23 cellular contexts compared by ENCODE assay signal in genomic region chr12:68435816-68436215, GRCh38.
DNase-seq lines count a peak whose midpoint lies in the region; ATAC-seq and TF ChIP-seq lines count a peak whose summit lies in the region.
"Had no signal": no experiment of that assay in that cellular context is flagged by ENCODE, and none has a peak within 500 bp of the region (broad histone marks: within the 10 kb centered on the region; RNA-seq: fewer than 3 reads in every experiment).

No MANE protein-coding gene starts in this region.

- ATAC-seq in RWPE2 (ENCODE audit: low read depth) (0 out of 3 replicates have a peak, but pooled peaks have one; percentile 25), upper lobe of left lung (ENCODE audit: low FRiP score in 2 of 2) (no peak)
- ATAC-seq: left lobe of liver had no signal

- no peak overlapping the region for H3K4me3 ChIP-seq in RWPE2 (ENCODE audit: severe bottlenecking)
- no peak overlapping the region for H3K4me3 ChIP-seq in epithelial cell of proximal tubule (ENCODE audit: low read depth, low read length)
- no peak overlapping the region for H3K4me3 ChIP-seq in muscle layer of duodenum (ENCODE audit: low read depth in 1 of 2, low read length in 2 of 2)
- H3K4me3 ChIP-seq in upper lobe of left lung, result no peak overlapping the region
- H3K4me3 ChIP-seq: esophagus squamous epithelium, sigmoid colon had no signal

- H3K4me1 ChIP-seq in RWPE2 (ENCODE audit: insufficient read depth, poor library complexity, severe bottlenecking) (no peaks in the 10 kb centered on the region), muscle layer of duodenum (ENCODE audit: control insufficient read depth in 1 of 2, insufficient read depth in 2 of 2, low read length in 2 of 2) (no peaks in the 10 kb centered on the region), upper lobe of left lung (no peaks in the 10 kb centered on the region)
- H3K4me1 ChIP-seq: esophagus squamous epithelium had no signal

- 73 to 78% methylated on average over 2 of the region's 2 CpGs for WGBS in upper lobe of left lung, 2 donors

- DNase-seq in ELR (ENCODE audit: low read depth) (peak; percentile 23), RWPE2 (ENCODE audit: low spot score) (no peak), epithelial cell of proximal tubule (ENCODE audit: low read depth) (peak; percentile 29), NCI-H2107 treated with DMSO at 0.1 percent for 48 hours (lab: John Stamatoyannopoulos, UW; ENCODE audit: unreplicated experiment) (no peak), upper lobe of left lung (no peak), NCI-H1417 (lab: John Stamatoyannopoulos, UW) (no peak), iPS-NIHi7 (ENCODE audit: extremely low spot score) (no peak)
- DNase-seq: ACHN; activated CD4-positive, alpha-beta T cell treated with anti-CD3 and anti-CD28 coated beads for 1 hour; activated T-cell treated with anti-CD3 and anti-CD28 coated beads, Interleukin-2, amount 50 U/mL, for 24 hours; DMS 273 treated with DMSO at 0.1 percent for 48 hours; effector CD8-positive, alpha-beta T cell; esophagus squamous epithelium; H9; NCI-H2171 treated with DMSO at 0.1 percent for 48 hours; NCI-H748 treated with DMSO at 0.1 percent for 48 hours; nephron progenitor cell; SHP77 treated with DMSO at 0.1 percent for 48 hours; sigmoid colon; substantia nigra had no signal

- TF ChIP-seq EP300 in upper lobe of left lung (IDR thresholded peaks at IDR 0.05), result no peak

- no peak for TF ChIP-seq CTCF in RWPE2 (IDR thresholded peaks at IDR 0.05; ENCODE audit: poor library complexity, severe bottlenecking)
- TF ChIP-seq CTCF in epithelial cell of proximal tubule (conservative IDR thresholded peaks at IDR 0.05; ENCODE audit: low read depth, low read length), result no peak
- TF ChIP-seq CTCF in upper lobe of left lung (IDR thresholded peaks at IDR 0.05), result no peak

- H3K36me3 ChIP-seq in RWPE2 (ENCODE audit: low read depth) (no peaks in the 10 kb centered on the region), muscle layer of duodenum (ENCODE audit: control insufficient read depth in 1 of 2, insufficient read depth in 2 of 2, low read length in 2 of 2) (no peaks in the 10 kb centered on the region), upper lobe of left lung (no peaks in the 10 kb centered on the region)
- H3K36me3 ChIP-seq: esophagus squamous epithelium, sigmoid colon had no signal

- H3K9me3 ChIP-seq in RWPE2 (ENCODE audit: severe bottlenecking) (no peaks in the 10 kb centered on the region), muscle layer of duodenum (ENCODE audit: control insufficient read depth in 1 of 2, low read length in 2 of 2) (no peaks in the 10 kb centered on the region), upper lobe of left lung (no peaks in the 10 kb centered on the region)

- H3K27ac ChIP-seq in RWPE2 (ENCODE audit: poor library complexity, severe bottlenecking) (no peak overlapping the region), muscle layer of duodenum (ENCODE audit: low read length) (peak overlapping the region; percentile 53), upper lobe of left lung (no peak overlapping the region)
- H3K27ac ChIP-seq: esophagus squamous epithelium, parathyroid adenoma had no signal

- TF ChIP-seq POLR2A in upper lobe of left lung (IDR thresholded peaks at IDR 0.05), result no peak

- H3K27me3 ChIP-seq in RWPE2 (ENCODE audit: insufficient read depth, poor library complexity, severe bottlenecking) (no peaks in the 10 kb centered on the region), muscle layer of duodenum (ENCODE audit: low read depth, low read length) (no peaks in the 10 kb centered on the region), upper lobe of left lung (no peaks in the 10 kb centered on the region)
- H3K27me3 ChIP-seq: esophagus squamous epithelium, sigmoid colon had no signal

Comparison
In these comparisons a context has a peak if more than half of its experiments do, and no peak if none do; other contexts are left out.
1. DNase-seq: peak in ELR (single experiment) and epithelial cell of proximal tubule (single experiment); none in RWPE2 (single experiment), NCI-H2107 treated with DMSO at 0.1 percent for 48 hours (single experiment), upper lobe of left lung (0 of 2), NCI-H1417 (0 of 3) and iPS-NIHi7 (single experiment).